ENCODE assay signal across 12 cellular contexts in the genomic region with DNA sequence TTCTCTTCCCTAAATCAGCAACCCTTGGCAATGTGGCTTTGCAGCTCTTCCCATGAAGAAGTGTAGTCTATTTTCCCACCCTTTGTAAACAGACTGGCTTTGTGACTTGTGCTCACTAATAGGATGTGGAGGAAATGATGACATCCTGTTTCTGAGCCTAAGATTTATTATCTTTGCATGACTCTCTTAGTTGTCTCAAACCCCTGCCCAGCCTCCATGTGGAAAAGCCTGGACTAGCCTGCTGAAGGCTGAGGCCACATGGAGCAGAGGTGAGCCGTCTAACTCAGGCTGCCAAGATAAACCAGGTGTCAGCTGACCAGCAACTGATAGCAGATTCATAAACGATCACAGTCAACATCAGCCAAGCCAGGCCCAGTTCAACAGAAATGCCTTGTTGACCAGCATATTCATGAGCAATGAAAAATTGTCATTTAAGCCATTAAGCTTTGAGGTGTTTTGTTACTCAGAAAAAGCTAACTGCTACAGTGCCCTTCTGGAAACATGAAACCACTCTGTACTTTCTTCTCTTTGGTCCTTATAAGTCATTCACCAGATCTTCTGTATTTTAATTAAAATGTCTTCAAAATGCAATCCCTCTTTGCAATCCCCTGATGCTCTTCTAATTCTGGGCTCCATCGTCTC.
DNase-seq lines count a peak whose midpoint lies in the region; FAIRE-seq and TF ChIP-seq lines count a peak whose summit lies in the region.
"Had no signal": no experiment of that assay in that cellular context is flagged by ENCODE, and none has a peak within 500 bp of the region (broad histone marks: within the 10 kb centered on the region; RNA-seq: fewer than 3 reads in every experiment).

No MANE protein-coding gene starts in this region.

- peaks cover 3% of the 10 kb centered on the region for H3K9me3 Mint-ChIP-seq in activated CD4-positive, alpha-beta memory T cell treated with anti-CD3 and anti-CD28 coated beads for 36 hours

- no peaks in the 10 kb centered on the region for H3K36me3 ChIP-seq in A673 (ENCODE audit: insufficient read depth, low read length, poor library complexity, severe bottlenecking)
- H3K36me3 ChIP-seq in Karpas-422 (ENCODE audit: insufficient read depth, low read length) = no peaks in the 10 kb centered on the region

- no peak overlapping the region for H3K4me2 ChIP-seq in Karpas-422 (ENCODE audit: low read depth, low read length, poor library complexity, severe bottlenecking)

- no peak overlapping the region for H3K27ac Mint-ChIP-seq in activated CD4-positive, alpha-beta memory T cell treated with anti-CD3 and anti-CD28 coated beads for 36 hours
- H3K27ac Mint-ChIP-seq: activated naive CD8-positive, alpha-beta T cell treated with anti-CD3 and anti-CD28 coated beads, Interleukin-2, amount 10 ng/mL, durations not matched to agents 7 days and 5 days had no signal

- H2AFZ ChIP-seq in Karpas-422 (ENCODE audit: low read length) = no peak overlapping the region

- no peaks in the 10 kb centered on the region for H3K27me3 ChIP-seq in A673 (replicated peaks; ENCODE audit: insufficient read depth, low read depth, low read length, poor library complexity)
- H3K27me3 ChIP-seq in Karpas-422 (ENCODE audit: low read length) = no peaks in the 10 kb centered on the region

- no peak overlapping the region for H3K9ac ChIP-seq in Karpas-422 (ENCODE audit: low read length)

- TF ChIP-seq POLR2A in H54 (IDR thresholded peaks at IDR 0.05; ENCODE audit: low read depth, low read length) = no peak

- DNase-seq in A673 (ENCODE audit: low spot score) = peak; percentile 88
- DNase-seq in H54 (ENCODE audit: insufficient read length, low spot score) = peak; percentile 19
- DNase-seq in UCSD-AML1 (lab: John Stamatoyannopoulos, UW; ENCODE audit: unreplicated experiment) = peak; percentile 45
- peak; percentile 46 for DNase-seq in hepatic stellate cell (ENCODE audit: low spot score)
- DNase-seq in Karpas-422 = no peak
- no peak for DNase-seq in activated CD4-positive, alpha-beta memory T cell treated with anti-CD3 and anti-CD28 coated beads for 36 hours
- no peak for DNase-seq in CD1c-positive myeloid dendritic cell (ENCODE audit: extremely low spot score)
- no peak for DNase-seq in cerebellar cortex (ENCODE audit: low spot score)
- DNase-seq: activated CD4-positive, alpha-beta T cell treated with anti-CD3 and anti-CD28 coated beads, Interleukin-2, amount 50 U/mL, for 1 hour; activated naive CD8-positive, alpha-beta T cell treated with anti-CD3 and anti-CD28 coated beads, Interleukin-2, amount 10 ng/mL, durations not matched to agents 7 days and 5 days; mucosa of descending colon; NCI-H1105 had no signal

- H3K4me3 Mint-ChIP-seq in activated CD4-positive, alpha-beta memory T cell treated with anti-CD3 and anti-CD28 coated beads for 36 hours = no peak overlapping the region
- H3K4me3 Mint-ChIP-seq: activated naive CD8-positive, alpha-beta T cell treated with anti-CD3 and anti-CD28 coated beads, Interleukin-2, amount 10 ng/mL, durations not matched to agents 7 days and 5 days had no signal

- peak overlapping the region; percentile 37 for H3K27ac ChIP-seq in A673 (ENCODE audit: low read depth, low read length, poor library complexity, severe bottlenecking)
- no peak overlapping the region for H3K27ac ChIP-seq in Karpas-422 (ENCODE audit: low read length)

- FAIRE-seq in H54 (lab: Jason Lieb, UNC) = peak; percentile 97

- BruUV-seq in A673 (replicated peaks; lab: Mats Ljungman, UMichigan) = no TSS peak

- no peak overlapping the region for H3K4me3 ChIP-seq in A673 (ENCODE audit: low read depth, low read length, poor library complexity, severe bottlenecking)
- no peak overlapping the region for H3K4me3 ChIP-seq in Karpas-422 (ENCODE audit: low read length)
- H3K4me3 ChIP-seq: mucosa of descending colon had no signal

- no peak for TF ChIP-seq CTCF in A673 (conservative IDR thresholded peaks at IDR 0.05; ENCODE audit: low read depth, low read length)

- CTCF ChIA-PET in A673 (lab: Charles Lee) = no interaction called here
- CTCF ChIA-PET in activated CD4-positive, alpha-beta memory T cell treated with anti-CD3 and anti-CD28 coated beads for 36 hours (lab: Charles Lee) = no interaction called here

- no peaks in the 10 kb centered on the region for H3K27me3 Mint-ChIP-seq in activated CD4-positive, alpha-beta memory T cell treated with anti-CD3 and anti-CD28 coated beads for 36 hours
- H3K27me3 Mint-ChIP-seq: activated naive CD8-positive, alpha-beta T cell treated with anti-CD3 and anti-CD28 coated beads, Interleukin-2, amount 10 ng/mL, durations not matched to agents 7 days and 5 days had no signal

- no peaks in the 10 kb centered on the region for H3K79me2 ChIP-seq in Karpas-422 (ENCODE audit: low read length)

- H3K9me3 ChIP-seq in A673 (ENCODE audit: low read depth, low read length, poor library complexity, severe bottlenecking) = no peaks in the 10 kb centered on the region
- H3K9me3 ChIP-seq in Karpas-422 (ENCODE audit: low read length) = no peaks in the 10 kb centered on the region

- no peaks in the 10 kb centered on the region for H3K4me1 Mint-ChIP-seq in activated CD4-positive, alpha-beta memory T cell treated with anti-CD3 and anti-CD28 coated beads for 36 hours (ENCODE audit: low read depth)
- H3K4me1 Mint-ChIP-seq: activated naive CD8-positive, alpha-beta T cell treated with anti-CD3 and anti-CD28 coated beads, Interleukin-2, amount 10 ng/mL, durations not matched to agents 7 days and 5 days had no signal

- peaks cover 21% of the 10 kb centered on the region for H3K4me1 ChIP-seq in A673 (ENCODE audit: insufficient read depth, low read length, poor library complexity, severe bottlenecking)
- H3K4me1 ChIP-seq in Karpas-422 (ENCODE audit: low read length) = peaks cover 30% of the 10 kb centered on the region

- intact Hi-C loops in A673 (cut with micrococcal nuclease; ENCODE audit: unreplicated experiment) = no loop called here
- intact Hi-C loops in activated CD4-positive, alpha-beta memory T cell treated with anti-CD3 and anti-CD28 coated beads for 36 hours (cut with micrococcal nuclease) = no loop called here

- no peaks in the 10 kb centered on the region for H4K20me1 ChIP-seq in Karpas-422 (ENCODE audit: insufficient read depth, low read depth, low read length)

- POLR2A ChIA-PET in A673 (lab: Charles Lee; ENCODE audit: low non-redundant PET) = interaction anchor here (0.6 kb wide), 1 partner anchor 143 kb away, joined by 4 read pairs; no protein-coding TSS in a partner anchor
- POLR2A ChIA-PET in activated CD4-positive, alpha-beta memory T cell treated with anti-CD3 and anti-CD28 coated beads for 36 hours (lab: Charles Lee) = no interaction called here

- H3K36me3 Mint-ChIP-seq in activated CD4-positive, alpha-beta memory T cell treated with anti-CD3 and anti-CD28 coated beads for 36 hours = no peaks in the 10 kb centered on the region
- H3K36me3 Mint-ChIP-seq: activated naive CD8-positive, alpha-beta T cell treated with anti-CD3 and anti-CD28 coated beads, Interleukin-2, amount 10 ng/mL, durations not matched to agents 7 days and 5 days had no signal

- H3K9me2 ChIP-seq in Karpas-422 (replicated peaks; ENCODE audit: insufficient read depth, low read length) = no peaks in the 10 kb centered on the region

Comparison
In these comparisons a context has a peak if more than half of its experiments do, and no peak if none do; other contexts are left out.
1. DNase-seq: peak in A673 (single experiment), H54 (single experiment), UCSD-AML1 (single experiment) and hepatic stellate cell (single experiment); none in Karpas-422 (single experiment), activated CD4-positive, alpha-beta memory T cell treated with anti-CD3 and anti-CD28 coated beads for 36 hours (single experiment), CD1c-positive myeloid dendritic cell (single experiment) and cerebellar cortex (single experiment).